19 cellular contexts compared by ENCODE assay signal in the genomic region with DNA sequence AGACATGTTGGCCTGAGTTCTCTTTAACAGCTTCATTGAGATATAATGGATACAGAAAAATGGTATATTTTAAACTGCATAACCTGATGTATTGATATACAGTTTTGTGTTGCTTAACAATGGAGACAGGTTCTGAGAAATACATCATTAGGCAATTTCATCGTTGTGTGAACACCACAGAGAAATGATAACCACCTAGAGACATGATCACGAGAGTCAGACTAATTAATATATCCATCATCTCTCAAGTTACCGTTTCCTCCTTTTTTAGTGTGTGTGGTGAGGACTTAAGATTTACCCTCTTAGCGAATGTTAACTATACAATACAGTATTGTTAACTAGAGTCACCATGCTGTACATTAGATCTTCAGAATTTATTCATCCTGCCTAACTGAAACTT.
"Had no signal": no experiment of that assay in that cellular context is flagged by ENCODE, and none has a peak within 500 bp of the region (broad histone marks: within the 10 kb centered on the region; RNA-seq: fewer than 3 reads in every experiment).

No MANE protein-coding gene starts in this region.

- H3K4me3 Mint-ChIP-seq: activated CD4-positive, alpha-beta T cell treated with anti-CD3 and anti-CD28 coated beads, Interleukin-2, amount 10 ng/mL, durations not matched to agents 24 days and 14 days; activated CD8-positive, alpha-beta T cell treated with anti-CD3 and anti-CD28 coated beads, Interleukin-2, amount 10 ng/mL, durations not matched to agents 7 days and 5 days; activated naive CD8-positive, alpha-beta T cell treated with anti-CD3 and anti-CD28 coated beads for 36 hours; neural crest cell; stimulated activated naive B cell treated with anti-CD40 and anti-IgM and Interleukin-4, amounts not matched to agents 10 μg/mL and 1 μg/mL and 100 μg/mL, for 72 hours had no signal

- H3K4me1 ChIP-seq: uterus had no signal

- H3K9me3 Mint-ChIP-seq: activated CD4-positive, alpha-beta T cell treated with anti-CD3 and anti-CD28 coated beads, Interleukin-2, amount 10 ng/mL, durations not matched to agents 24 days and 14 days; activated naive CD8-positive, alpha-beta T cell treated with anti-CD3 and anti-CD28 coated beads for 36 hours; activated T-cell treated with anti-CD3 and anti-CD28 coated beads, Interleukin-2, amount 50 U/mL, for 72 hours; stimulated activated naive B cell treated with anti-CD40 and anti-IgM and Interleukin-4, amounts not matched to agents 10 μg/mL and 1 μg/mL and 100 μg/mL, for 72 hours had no signal

- H3K4me3 ChIP-seq: gastroesophageal sphincter, heart right ventricle, lung, ovary, tibial nerve, uterus had no signal

- H3K27me3 ChIP-seq: gastroesophageal sphincter, heart right ventricle, ovary, tibial nerve, uterus had no signal

- H3K27me3 Mint-ChIP-seq: stimulated activated naive B cell treated with anti-CD40 and anti-IgM and Interleukin-4, amounts not matched to agents 10 μg/mL and 1 μg/mL and 100 μg/mL, for 72 hours had no signal

- H3K27ac Mint-ChIP-seq: activated CD4-positive, alpha-beta T cell treated with anti-CD3 and anti-CD28 coated beads, Interleukin-2, amount 10 ng/mL, durations not matched to agents 24 days and 14 days; activated CD8-positive, alpha-beta T cell treated with anti-CD3 and anti-CD28 coated beads, Interleukin-2, amount 10 ng/mL, durations not matched to agents 7 days and 5 days; activated naive CD8-positive, alpha-beta T cell treated with anti-CD3 and anti-CD28 coated beads for 36 hours; activated T-cell treated with anti-CD3 and anti-CD28 coated beads, Interleukin-2, amount 50 U/mL, for 72 hours; stimulated activated naive B cell treated with anti-CD40 and anti-IgM and Interleukin-4, amounts not matched to agents 10 μg/mL and 1 μg/mL and 100 μg/mL, for 72 hours had no signal

- H3K9me3 ChIP-seq: gastroesophageal sphincter, heart right ventricle, ovary, tibial nerve, uterus had no signal

- H3K27ac ChIP-seq: gastroesophageal sphincter, heart right ventricle, ovary, uterus had no signal

- H3K36me3 ChIP-seq: gastroesophageal sphincter, heart right ventricle, ovary, tibial nerve, uterus had no signal

- DNase-seq: activated CD4-positive, alpha-beta T cell treated with anti-CD3 and anti-CD28 coated beads, Interleukin-2, amount 10 ng/mL, durations not matched to agents 24 days and 14 days; activated CD4-positive, CD25-positive, alpha-beta regulatory T cell; activated CD8-positive, alpha-beta memory T cell treated with anti-CD3 and anti-CD28 coated beads, Interleukin-2, amount 50 U/mL, for 48 hours; activated CD8-positive, alpha-beta T cell treated with anti-CD3 and anti-CD28 coated beads, Interleukin-2, amount 10 ng/mL, durations not matched to agents 7 days and 5 days; activated naive CD8-positive, alpha-beta T cell treated with anti-CD3 and anti-CD28 coated beads for 36 hours; activated T-cell treated with anti-CD3 and anti-CD28 coated beads, Interleukin-2, amount 50 U/mL, for 72 hours; erythroblast; left colon; midbrain; stimulated activated CD4-positive, alpha-beta T cell treated with anti-CD3 and anti-CD28 coated beads, Interleukin-15, amount 100 ng/mL, for 24 hours; stimulated activated CD4-positive, alpha-beta T cell treated with anti-CD3 and anti-CD28 coated beads, Interleukin-4, amount 100 ng/mL, for 1 hour; stimulated activated naive B cell treated with anti-CD40 and anti-IgM and Interleukin-4, amounts not matched to agents 10 μg/mL and 1 μg/mL and 100 μg/mL, for 72 hours had no signal

- H3K4me1 Mint-ChIP-seq: activated CD4-positive, alpha-beta T cell treated with anti-CD3 and anti-CD28 coated beads, Interleukin-2, amount 10 ng/mL, durations not matched to agents 24 days and 14 days; activated naive CD8-positive, alpha-beta T cell treated with anti-CD3 and anti-CD28 coated beads for 36 hours; stimulated activated naive B cell treated with anti-CD40 and anti-IgM and Interleukin-4, amounts not matched to agents 10 μg/mL and 1 μg/mL and 100 μg/mL, for 72 hours had no signal

- ATAC-seq: activated CD8-positive, alpha-beta T cell treated with anti-CD3 and anti-CD28 coated beads, Interleukin-2, amount 10 ng/mL, durations not matched to agents 7 days and 5 days; gastroesophageal sphincter; left colon; stimulated activated naive B cell treated with anti-CD40 and anti-IgM and Interleukin-4, amounts not matched to agents 10 μg/mL and 1 μg/mL and 100 μg/mL, for 72 hours had no signal

- H3K36me3 Mint-ChIP-seq: activated naive CD8-positive, alpha-beta T cell treated with anti-CD3 and anti-CD28 coated beads for 36 hours; stimulated activated naive B cell treated with anti-CD40 and anti-IgM and Interleukin-4, amounts not matched to agents 10 μg/mL and 1 μg/mL and 100 μg/mL, for 72 hours had no signal
